Comparison of ENCODE assay signal across 8 cellular contexts in genomic region chr2:11248-11941, GRCh38. TPM values are rescaled to one million over a fixed set of nuclear protein-coding genes. Genes with fewer than 3 reads are reported as not detected.
DNase-seq lines count a peak whose midpoint lies in the region; ATAC-seq and TF ChIP-seq lines count a peak whose summit lies in the region.

No MANE protein-coding gene starts in this region.

- H3K27me3 ChIP-seq in testis: no peaks in the 10 kb centered on the region

- TF ChIP-seq CTCF in testis (IDR thresholded peaks at IDR 0.05): peak; percentile 89 to 92 (median 89)

- H3K27ac ChIP-seq in testis: no peak overlapping the region

- DNase-seq in AML-193 (lab: John Stamatoyannopoulos, UW) (peak; percentile 22 to 36), KBM-7 (peak; percentile 63), testis (peak; percentile 97), NCI-H2107 treated with DMSO at 0.1 percent for 48 hours (lab: John Stamatoyannopoulos, UW; ENCODE audit: unreplicated experiment) (no peak), COR-L47 (lab: John Stamatoyannopoulos, UW) (no peak)
- DNase-seq in activated CD4-positive, alpha-beta T cell treated with anti-CD3 and anti-CD28 coated beads, Interleukin-2, amount 50 U/mL, for 1 hour: peak; percentile 64
- peak; percentile 38 for DNase-seq in effector CD4-positive, alpha-beta T cell
- DNase-seq in natural killer cell treated with Interleukin-12 subunit alpha and Interleukin-12 subunit beta and Interleukin-15 and Interleukin-18, amount 100 ng/mL, for 72 hours (ENCODE audit: low spot score): peak; percentile 78

- H3K4me3 Mint-ChIP-seq in natural killer cell treated with Interleukin-12 subunit alpha and Interleukin-12 subunit beta and Interleukin-15 and Interleukin-18, amount 100 ng/mL, for 72 hours: no peak overlapping the region

- H3K36me3 ChIP-seq in testis (ENCODE audit: low read depth, missing control alignments): no peaks in the 10 kb centered on the region

- intact Hi-C loops in testis (cut with DNase I; ENCODE audit: low total_unique reads): no loop called here

- peaks cover 9 to 15% of the 10 kb centered on the region in 2 donors for H3K4me1 Mint-ChIP-seq in natural killer cell treated with Interleukin-12 subunit alpha and Interleukin-12 subunit beta and Interleukin-15 and Interleukin-18, amount 100 ng/mL, for 72 hours (ENCODE audit: low read depth in 2 of 2)

- peaks cover 16% of the 10 kb centered on the region for H3K4me1 ChIP-seq in testis

- peak overlapping the region in 1 of 2 donors; percentile 5 for H3K4me3 ChIP-seq in testis

- no peaks in the 10 kb centered on the region for H3K9me3 Mint-ChIP-seq in natural killer cell treated with Interleukin-12 subunit alpha and Interleukin-12 subunit beta and Interleukin-15 and Interleukin-18, amount 100 ng/mL, for 72 hours

- H3K36me3 Mint-ChIP-seq in natural killer cell treated with Interleukin-12 subunit alpha and Interleukin-12 subunit beta and Interleukin-15 and Interleukin-18, amount 100 ng/mL, for 72 hours: no peaks in the 10 kb centered on the region

- in situ Hi-C loops in KBM-7 (cut with MboI; ENCODE audit: low pct_unique_long_range_greater_than_20kb, low sequenced_read_pairs): no loop called here

- WGBS in testis, 2 donors: 46% methylated on average over 54 of the region's 54 CpGs; no CpG with 5 or more reads in 1 of the 2 donors

- no peak overlapping the region for H3K27ac Mint-ChIP-seq in natural killer cell treated with Interleukin-12 subunit alpha and Interleukin-12 subunit beta and Interleukin-15 and Interleukin-18, amount 100 ng/mL, for 72 hours

- TF ChIP-seq POLR2A in testis (IDR thresholded peaks at IDR 0.05): no peak

- peaks cover 3 to 7% of the 10 kb centered on the region in 2 donors for H3K27me3 Mint-ChIP-seq in natural killer cell treated with Interleukin-12 subunit alpha and Interleukin-12 subunit beta and Interleukin-15 and Interleukin-18, amount 100 ng/mL, for 72 hours

- ATAC-seq in natural killer cell treated with Interleukin-12 subunit alpha and Interleukin-12 subunit beta and Interleukin-15 and Interleukin-18, amount 100 ng/mL, for 72 hours: peak; percentile 60 to 69

- no peaks in the 10 kb centered on the region for H3K9me3 ChIP-seq in testis

RNA-seq across cellular contexts. Expression of gene FAM110C, which starts 34.9 kb away (rescaled TPM):
- total RNA-seq in natural killer cell treated with Interleukin-12 subunit alpha and Interleukin-12 subunit beta and Interleukin-15 and Interleukin-18, amount 100 ng/mL, for 72 hours: 1 to 10 TPM in 1 of 2 donors, under 1 TPM in 1; 0.90 to 1.6 TPM
- 10 to 100 TPM; 13.5 to 16.3 TPM for total RNA-seq in testis
- 8.5 TPM for polyA plus RNA-seq in testis (ENCODE audit: insufficient read depth, low read depth, low replicate concordance)

Comparison
In these comparisons a context has a peak if more than half of its experiments do, and no peak if none do; other contexts are left out.
1. DNase-seq: peak in AML-193 (2 of 2), KBM-7 (single experiment), activated CD4-positive, alpha-beta T cell treated with anti-CD3 and anti-CD28 coated beads, Interleukin-2, amount 50 U/mL, for 1 hour (single experiment), effector CD4-positive, alpha-beta T cell (single experiment), natural killer cell treated with Interleukin-12 subunit alpha and Interleukin-12 subunit beta and Interleukin-15 and Interleukin-18, amount 100 ng/mL, for 72 hours (single experiment) and testis (single experiment); none in NCI-H2107 treated with DMSO at 0.1 percent for 48 hours (single experiment) and COR-L47 (single experiment).
2. RNA of gene FAM110C, which starts 34.9 kb away (total RNA-seq): 13.5 to 16.3 TPM in testis; 0.90 to 1.6 TPM in natural killer cell treated with Interleukin-12 subunit alpha and Interleukin-12 subunit beta and Interleukin-15 and Interleukin-18, amount 100 ng/mL, for 72 hours; every median in the first group is over 4 times any median in the second.